Comparison of ENCODE assay signal across 1 cellular context in the genomic region with DNA sequence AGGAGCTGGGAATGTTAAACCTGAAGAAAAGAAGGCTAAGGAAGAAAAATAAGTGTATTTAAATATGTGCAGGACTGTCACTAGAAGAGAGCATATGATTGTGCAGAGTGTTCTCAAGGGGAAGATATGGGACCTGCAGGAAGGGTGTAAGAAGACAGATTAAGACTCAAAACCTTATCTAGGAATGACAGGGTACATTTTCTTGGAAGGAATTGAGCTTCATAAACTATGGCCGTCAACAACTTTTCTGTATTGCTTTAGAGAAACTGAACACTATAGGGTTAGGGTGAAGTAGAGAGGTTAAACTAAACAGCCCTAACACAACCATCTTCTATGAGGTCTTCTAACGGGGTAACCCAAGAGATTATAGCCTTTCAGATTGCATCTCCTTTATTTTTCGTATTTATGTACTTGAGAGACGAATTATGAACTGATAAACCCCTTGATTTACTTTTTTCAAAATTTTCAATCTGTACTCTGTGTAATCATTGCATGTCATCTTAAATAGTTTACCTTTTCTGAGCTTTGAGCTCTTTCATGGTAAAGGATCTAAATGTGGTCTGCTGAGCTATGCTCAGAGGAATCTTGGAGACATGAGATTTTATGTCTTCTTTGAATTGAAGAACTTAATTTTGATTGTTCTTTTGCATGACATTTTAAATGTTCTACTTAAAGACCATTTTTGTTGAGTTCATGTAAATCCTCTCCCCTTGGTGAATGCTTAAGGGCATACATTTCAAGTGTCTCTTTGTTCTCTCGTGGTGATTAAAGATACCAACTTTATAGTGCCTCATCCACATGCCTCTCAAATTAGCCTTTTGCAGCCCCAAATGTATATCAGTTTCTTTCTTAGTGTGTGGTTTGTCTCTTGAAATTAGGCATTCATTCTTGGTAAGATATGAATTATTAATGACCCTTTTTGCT.
TF ChIP-seq lines count a peak whose summit lies in the region.

No MANE protein-coding gene starts in this region.

TF ChIP-seq in K562, 482 proteins besides CTCF, POLR2A, EP300 and RAD21 (continued from another document and continues in another):
- TF ChIP-seq, protein P1, sequence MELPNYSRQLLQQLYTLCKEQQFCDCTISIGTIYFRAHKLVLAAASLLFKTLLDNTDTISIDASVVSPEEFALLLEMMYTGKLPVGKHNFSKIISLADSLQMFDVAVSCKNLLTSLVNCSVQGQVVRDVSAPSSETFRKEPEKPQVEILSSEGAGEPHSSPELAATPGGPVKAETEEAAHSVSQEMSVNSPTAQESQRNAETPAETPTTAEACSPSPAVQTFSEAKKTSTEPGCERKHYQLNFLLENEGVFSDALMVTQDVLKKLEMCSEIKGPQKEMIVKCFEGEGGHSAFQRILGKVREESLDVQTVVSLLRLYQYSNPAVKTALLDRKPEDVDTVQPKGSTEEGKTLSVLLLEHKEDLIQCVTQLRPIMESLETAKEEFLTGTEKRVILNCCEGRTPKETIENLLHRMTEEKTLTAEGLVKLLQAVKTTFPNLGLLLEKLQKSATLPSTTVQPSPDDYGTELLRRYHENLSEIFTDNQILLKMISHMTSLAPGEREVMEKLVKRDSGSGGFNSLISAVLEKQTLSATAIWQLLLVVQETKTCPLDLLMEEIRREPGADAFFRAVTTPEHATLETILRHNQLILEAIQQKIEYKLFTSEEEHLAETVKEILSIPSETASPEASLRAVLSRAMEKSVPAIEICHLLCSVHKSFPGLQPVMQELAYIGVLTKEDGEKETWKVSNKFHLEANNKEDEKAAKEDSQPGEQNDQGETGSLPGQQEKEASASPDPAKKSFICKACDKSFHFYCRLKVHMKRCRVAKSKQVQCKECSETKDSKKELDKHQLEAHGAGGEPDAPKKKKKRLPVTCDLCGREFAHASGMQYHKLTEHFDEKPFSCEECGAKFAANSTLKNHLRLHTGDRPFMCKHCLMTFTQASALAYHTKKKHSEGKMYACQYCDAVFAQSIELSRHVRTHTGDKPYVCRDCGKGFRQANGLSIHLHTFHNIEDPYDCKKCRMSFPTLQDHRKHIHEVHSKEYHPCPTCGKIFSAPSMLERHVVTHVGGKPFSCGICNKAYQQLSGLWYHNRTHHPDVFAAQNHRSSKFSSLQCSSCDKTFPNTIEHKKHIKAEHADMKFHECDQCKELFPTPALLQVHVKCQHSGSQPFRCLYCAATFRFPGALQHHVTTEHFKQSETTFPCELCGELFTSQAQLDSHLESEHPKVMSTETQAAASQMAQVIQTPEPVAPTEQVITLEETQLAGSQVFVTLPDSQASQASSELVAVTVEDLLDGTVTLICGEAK (IDR thresholded peaks at IDR 0.05): no peak
- TF ChIP-seq, protein P1 (CRISPR knock-in tag; IDR thresholded peaks at IDR 0.05): no peak
- TF ChIP-seq POLR2H (tag; IDR thresholded peaks at IDR 0.05; ENCODE audit: low read depth) (no peak), ZNF217 (CRISPR knock-in tag; IDR thresholded peaks at IDR 0.05) (no peak), PHF20 (IDR thresholded peaks at IDR 0.05; ENCODE audit: partially characterized antibody) (no peak), CHD1 (IDR thresholded peaks at IDR 0.05; ENCODE audit: low read length) (no peak), ZNF76 (CRISPR knock-in tag; IDR thresholded peaks at IDR 0.05; ENCODE audit: borderline replicate concordance) (no peak), CREBBP (IDR thresholded peaks at IDR 0.05; ENCODE audit: low read depth, low read length) (no peak), TARDBP (IDR thresholded peaks at IDR 0.05) (no peak), ZNF764 (CRISPR knock-in tag; IDR thresholded peaks at IDR 0.05; ENCODE audit: low read depth) (no peak), DPF2 (IDR thresholded peaks at IDR 0.05) (peak; percentile 98), ZNF224 (CRISPR knock-in tag; IDR thresholded peaks at IDR 0.05) (no peak), SUPT5H (IDR thresholded peaks at IDR 0.05) (no peak), HMGN3 (IDR thresholded peaks at IDR 0.05; ENCODE audit: borderline replicate concordance, extremely low read depth, insufficient read length, low read depth, low read length) (peak; percentile 60), SMAD3 (CRISPR knock-in tag; conservative IDR thresholded peaks at IDR 0.05) (peak; percentile 82; the same call in 1 of the 2 replicates), ZBED1 (IDR thresholded peaks at IDR 0.05) (0 out of 2 replicates have a peak, but pooled peaks have one; percentile 28), RBM25 (IDR thresholded peaks at IDR 0.05; ENCODE audit: low read depth, low read length, severe bottlenecking) (no peak), MXI1 (IDR thresholded peaks at IDR 0.05; ENCODE audit: low read depth, low read length) (no peak), NR4A1 (CRISPR knock-in tag; IDR thresholded peaks at IDR 0.05) (no peak), NR4A1 (tag; IDR thresholded peaks at IDR 0.05) (peak; percentile 73; the same call in 1 of the 2 replicates), TBP (optimal IDR thresholded peaks at IDR 0.05; ENCODE audit: low read depth, low read length) (no peak), ZNF41 (CRISPR knock-in tag; conservative IDR thresholded peaks at IDR 0.05) (no peak), HCFC1 (IDR thresholded peaks at IDR 0.05; ENCODE audit: low read depth, low read length) (no peak), ZNF282 (CRISPR knock-in tag; IDR thresholded peaks at IDR 0.05) (no peak), MEF2A (IDR thresholded peaks at IDR 0.05; ENCODE audit: control insufficient read depth, low read depth, low read length) (no peak), HDAC3 (IDR thresholded peaks at IDR 0.05; ENCODE audit: borderline replicate concordance, partially characterized antibody) (peak; percentile 93), MCM5 (IDR thresholded peaks at IDR 0.05; ENCODE audit: low read depth) (no peak), ZC3H8 (IDR thresholded peaks at IDR 0.05) (no peak), FOXK2 (conservative IDR thresholded peaks at IDR 0.05 in 1 of 2, IDR thresholded peaks at IDR 0.05 in 1 of 2; ENCODE audit: low read depth in 2 of 2) (peak; percentile 15 to 47; a peak in 2 of 4 replicates), POLR2G (IDR thresholded peaks at IDR 0.05; ENCODE audit: low read depth, low read length) (no peak), NUFIP1 (IDR thresholded peaks at IDR 0.05; ENCODE audit: partially characterized antibody) (no peak), BACH1 (tag; IDR thresholded peaks at IDR 0.05) (no peak)
- TF ChIP-seq, protein P2, sequence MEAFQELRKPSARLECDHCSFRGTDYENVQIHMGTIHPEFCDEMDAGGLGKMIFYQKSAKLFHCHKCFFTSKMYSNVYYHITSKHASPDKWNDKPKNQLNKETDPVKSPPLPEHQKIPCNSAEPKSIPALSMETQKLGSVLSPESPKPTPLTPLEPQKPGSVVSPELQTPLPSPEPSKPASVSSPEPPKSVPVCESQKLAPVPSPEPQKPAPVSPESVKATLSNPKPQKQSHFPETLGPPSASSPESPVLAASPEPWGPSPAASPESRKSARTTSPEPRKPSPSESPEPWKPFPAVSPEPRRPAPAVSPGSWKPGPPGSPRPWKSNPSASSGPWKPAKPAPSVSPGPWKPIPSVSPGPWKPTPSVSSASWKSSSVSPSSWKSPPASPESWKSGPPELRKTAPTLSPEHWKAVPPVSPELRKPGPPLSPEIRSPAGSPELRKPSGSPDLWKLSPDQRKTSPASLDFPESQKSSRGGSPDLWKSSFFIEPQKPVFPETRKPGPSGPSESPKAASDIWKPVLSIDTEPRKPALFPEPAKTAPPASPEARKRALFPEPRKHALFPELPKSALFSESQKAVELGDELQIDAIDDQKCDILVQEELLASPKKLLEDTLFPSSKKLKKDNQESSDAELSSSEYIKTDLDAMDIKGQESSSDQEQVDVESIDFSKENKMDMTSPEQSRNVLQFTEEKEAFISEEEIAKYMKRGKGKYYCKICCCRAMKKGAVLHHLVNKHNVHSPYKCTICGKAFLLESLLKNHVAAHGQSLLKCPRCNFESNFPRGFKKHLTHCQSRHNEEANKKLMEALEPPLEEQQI (IDR thresholded peaks at IDR 0.05): peak; percentile 74; the same call in 1 of the 2 replicates
- TF ChIP-seq, protein P3, sequence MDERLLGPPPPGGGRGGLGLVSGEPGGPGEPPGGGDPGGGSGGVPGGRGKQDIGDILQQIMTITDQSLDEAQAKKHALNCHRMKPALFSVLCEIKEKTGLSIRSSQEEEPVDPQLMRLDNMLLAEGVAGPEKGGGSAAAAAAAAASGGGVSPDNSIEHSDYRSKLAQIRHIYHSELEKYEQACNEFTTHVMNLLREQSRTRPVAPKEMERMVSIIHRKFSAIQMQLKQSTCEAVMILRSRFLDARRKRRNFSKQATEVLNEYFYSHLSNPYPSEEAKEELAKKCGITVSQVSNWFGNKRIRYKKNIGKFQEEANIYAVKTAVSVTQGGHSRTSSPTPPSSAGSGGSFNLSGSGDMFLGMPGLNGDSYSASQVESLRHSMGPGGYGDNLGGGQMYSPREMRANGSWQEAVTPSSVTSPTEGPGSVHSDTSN (CRISPR knock-in tag; IDR thresholded peaks at IDR 0.05; ENCODE audit: low read depth): no peak
- TF ChIP-seq, protein P3 (tag; conservative IDR thresholded peaks at IDR 0.05; ENCODE audit: low read depth): peak; percentile 95
- TF ChIP-seq, protein P4, sequence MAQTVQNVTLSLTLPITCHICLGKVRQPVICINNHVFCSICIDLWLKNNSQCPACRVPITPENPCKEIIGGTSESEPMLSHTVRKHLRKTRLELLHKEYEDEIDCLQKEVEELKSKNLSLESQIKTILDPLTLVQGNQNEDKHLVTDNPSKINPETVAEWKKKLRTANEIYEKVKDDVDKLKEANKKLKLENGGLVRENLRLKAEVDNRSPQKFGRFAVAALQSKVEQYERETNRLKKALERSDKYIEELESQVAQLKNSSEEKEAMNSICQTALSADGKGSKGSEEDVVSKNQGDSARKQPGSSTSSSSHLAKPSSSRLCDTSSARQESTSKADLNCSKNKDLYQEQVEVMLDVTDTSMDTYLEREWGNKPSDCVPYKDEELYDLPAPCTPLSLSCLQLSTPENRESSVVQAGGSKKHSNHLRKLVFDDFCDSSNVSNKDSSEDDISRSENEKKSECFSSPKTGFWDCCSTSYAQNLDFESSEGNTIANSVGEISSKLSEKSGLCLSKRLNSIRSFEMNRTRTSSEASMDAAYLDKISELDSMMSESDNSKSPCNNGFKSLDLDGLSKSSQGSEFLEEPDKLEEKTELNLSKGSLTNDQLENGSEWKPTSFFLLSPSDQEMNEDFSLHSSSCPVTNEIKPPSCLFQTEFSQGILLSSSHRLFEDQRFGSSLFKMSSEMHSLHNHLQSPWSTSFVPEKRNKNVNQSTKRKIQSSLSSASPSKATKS (CRISPR knock-in tag; IDR thresholded peaks at IDR 0.05): no peak
- TF ChIP-seq, protein P5, sequence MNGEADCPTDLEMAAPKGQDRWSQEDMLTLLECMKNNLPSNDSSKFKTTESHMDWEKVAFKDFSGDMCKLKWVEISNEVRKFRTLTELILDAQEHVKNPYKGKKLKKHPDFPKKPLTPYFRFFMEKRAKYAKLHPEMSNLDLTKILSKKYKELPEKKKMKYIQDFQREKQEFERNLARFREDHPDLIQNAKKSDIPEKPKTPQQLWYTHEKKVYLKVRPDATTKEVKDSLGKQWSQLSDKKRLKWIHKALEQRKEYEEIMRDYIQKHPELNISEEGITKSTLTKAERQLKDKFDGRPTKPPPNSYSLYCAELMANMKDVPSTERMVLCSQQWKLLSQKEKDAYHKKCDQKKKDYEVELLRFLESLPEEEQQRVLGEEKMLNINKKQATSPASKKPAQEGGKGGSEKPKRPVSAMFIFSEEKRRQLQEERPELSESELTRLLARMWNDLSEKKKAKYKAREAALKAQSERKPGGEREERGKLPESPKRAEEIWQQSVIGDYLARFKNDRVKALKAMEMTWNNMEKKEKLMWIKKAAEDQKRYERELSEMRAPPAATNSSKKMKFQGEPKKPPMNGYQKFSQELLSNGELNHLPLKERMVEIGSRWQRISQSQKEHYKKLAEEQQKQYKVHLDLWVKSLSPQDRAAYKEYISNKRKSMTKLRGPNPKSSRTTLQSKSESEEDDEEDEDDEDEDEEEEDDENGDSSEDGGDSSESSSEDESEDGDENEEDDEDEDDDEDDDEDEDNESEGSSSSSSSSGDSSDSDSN (IDR thresholded peaks at IDR 0.05; ENCODE audit: borderline replicate concordance in 1 of 2, low read depth in 2 of 2, low read length in 2 of 2): no peak
- TF ChIP-seq, protein P6, sequence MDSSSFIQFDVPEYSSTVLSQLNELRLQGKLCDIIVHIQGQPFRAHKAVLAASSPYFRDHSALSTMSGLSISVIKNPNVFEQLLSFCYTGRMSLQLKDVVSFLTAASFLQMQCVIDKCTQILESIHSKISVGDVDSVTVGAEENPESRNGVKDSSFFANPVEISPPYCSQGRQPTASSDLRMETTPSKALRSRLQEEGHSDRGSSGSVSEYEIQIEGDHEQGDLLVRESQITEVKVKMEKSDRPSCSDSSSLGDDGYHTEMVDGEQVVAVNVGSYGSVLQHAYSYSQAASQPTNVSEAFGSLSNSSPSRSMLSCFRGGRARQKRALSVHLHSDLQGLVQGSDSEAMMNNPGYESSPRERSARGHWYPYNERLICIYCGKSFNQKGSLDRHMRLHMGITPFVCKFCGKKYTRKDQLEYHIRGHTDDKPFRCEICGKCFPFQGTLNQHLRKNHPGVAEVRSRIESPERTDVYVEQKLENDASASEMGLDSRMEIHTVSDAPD (CRISPR knock-in tag; IDR thresholded peaks at IDR 0.05): no peak
